32 cellular contexts compared by ENCODE assay signal in the genomic region with DNA sequence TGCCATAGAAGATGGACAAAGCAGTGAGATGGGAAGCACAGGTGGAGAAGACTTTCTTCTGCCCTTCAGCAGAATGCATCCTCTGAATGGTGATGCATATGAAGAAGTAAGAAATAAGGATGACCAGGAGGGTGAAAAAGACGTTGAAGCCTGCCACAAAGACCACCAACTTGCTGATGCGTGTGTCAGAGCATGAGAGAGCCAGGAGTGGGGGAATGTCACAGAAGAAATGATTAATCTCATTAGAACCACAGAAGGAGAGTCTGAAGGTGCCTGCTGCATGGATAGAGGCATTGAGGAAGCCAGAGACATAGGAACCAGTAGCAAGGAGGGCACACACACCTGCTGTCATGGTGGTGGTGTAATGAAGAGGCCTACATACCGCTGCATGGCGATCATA. TPM values are rescaled to one million over a fixed set of nuclear protein-coding genes. Genes with fewer than 3 reads are reported as not detected.
"Had no signal": no experiment of that assay in that cellular context is flagged by ENCODE, and none has a peak within 500 bp of the region (broad histone marks: within the 10 kb centered on the region; RNA-seq: fewer than 3 reads in every experiment).

No MANE protein-coding gene starts in this region.

- H3K36me3 ChIP-seq: esophagus muscularis mucosa, heart left ventricle, sigmoid colon, transverse colon had no signal

- H3K4me3 ChIP-seq: esophagus muscularis mucosa, heart left ventricle, psoas muscle, sigmoid colon, testis, transverse colon had no signal

- H3K36me3 Mint-ChIP-seq: activated naive CD4-positive, alpha-beta T cell treated with anti-CD3 and anti-CD28 coated beads, Interleukin-2, amount 10 ng/mL, durations not matched to agents 7 days and 5 days; mesothelial cell of epicardium; naive B cell had no signal

- H3K4me1 Mint-ChIP-seq: activated naive CD4-positive, alpha-beta T cell treated with anti-CD3 and anti-CD28 coated beads, Interleukin-2, amount 10 ng/mL, durations not matched to agents 7 days and 5 days; central memory CD8-positive, alpha-beta T cell; immature natural killer cell; mesothelial cell of epicardium; stimulated activated effector memory CD8-positive, alpha-beta T cell treated with anti-CD3 and anti-CD28 coated beads, Interleukin-12 subunit alpha, Interleukin-12 subunit beta, amount 100 ng/mL, for 72 hours; T-cell had no signal

- H3K27me3 ChIP-seq: esophagus muscularis mucosa, foreskin keratinocyte, heart left ventricle, sigmoid colon, testis, transverse colon had no signal

- H3K4me3 Mint-ChIP-seq: activated naive CD4-positive, alpha-beta T cell treated with anti-CD3 and anti-CD28 coated beads, Interleukin-2, amount 10 ng/mL, durations not matched to agents 7 days and 5 days; activated T-helper 1 cell treated with anti-CD3 and anti-CD28 coated beads, Interleukin-12 subunit alpha, Interleukin-12 subunit beta, Interleukin-2, Interleukin-4 antibody, amounts not matched to agents 30 ng/mL and 10 ng/mL and 1 ng/mL, durations not matched to agents 14 hours and 24 hours and 36 hours; central memory CD8-positive, alpha-beta T cell; dendritic cell treated with granulocyte-macrophage colony-stimulating factor and Interleukin-4, amounts not matched to agents 40 ng/mL and 50 ng/mL, for 4 days; immature natural killer cell; mesothelial cell of epicardium; stimulated activated effector memory CD8-positive, alpha-beta T cell treated with anti-CD3 and anti-CD28 coated beads, Interleukin-12 subunit alpha, Interleukin-12 subunit beta, amount 100 ng/mL, for 72 hours; T-cell; T-helper 2 cell treated with Interferon-gamma antibody and Interleukin-4, amounts not matched to agents 5 μg/mL and 100 μg/mL, for 36 hours had no signal

- H3K27ac ChIP-seq: esophagus muscularis mucosa, foreskin keratinocyte, heart left ventricle, parathyroid adenoma, psoas muscle, sigmoid colon, testis, transverse colon had no signal

- H3K27ac Mint-ChIP-seq: activated naive CD4-positive, alpha-beta T cell treated with anti-CD3 and anti-CD28 coated beads, Interleukin-2, amount 10 ng/mL, durations not matched to agents 7 days and 5 days; activated T-helper 1 cell treated with anti-CD3 and anti-CD28 coated beads, Interleukin-12 subunit alpha, Interleukin-12 subunit beta, Interleukin-2, Interleukin-4 antibody, amounts not matched to agents 30 ng/mL and 10 ng/mL and 1 ng/mL, durations not matched to agents 14 hours and 24 hours and 36 hours; dendritic cell treated with granulocyte-macrophage colony-stimulating factor and Interleukin-4, amounts not matched to agents 40 ng/mL and 50 ng/mL, for 4 days; immature natural killer cell; mesothelial cell of epicardium; stimulated activated effector memory CD8-positive, alpha-beta T cell treated with anti-CD3 and anti-CD28 coated beads, Interleukin-12 subunit alpha, Interleukin-12 subunit beta, amount 100 ng/mL, for 72 hours; T-cell; T-helper 2 cell treated with Interferon-gamma antibody and Interleukin-4, amounts not matched to agents 5 μg/mL and 100 μg/mL, for 36 hours had no signal

- ATAC-seq: foreskin keratinocyte; heart left ventricle; psoas muscle; stimulated activated effector memory CD8-positive, alpha-beta T cell treated with anti-CD3 and anti-CD28 coated beads, Interleukin-12 subunit alpha, Interleukin-12 subunit beta, amount 100 ng/mL, for 72 hours; T-cell had no signal

- H3K27me3 Mint-ChIP-seq: activated B cell treated with CpG ODN at 0.5 μM for 24 hours; activated naive CD4-positive, alpha-beta T cell treated with anti-CD3 and anti-CD28 coated beads, Interleukin-2, amount 10 ng/mL, durations not matched to agents 7 days and 5 days; central memory CD8-positive, alpha-beta T cell; T-cell had no signal

- H3K9ac ChIP-seq: parathyroid adenoma had no signal

- DNase-seq: activated B cell treated with CpG ODN at 0.5 μM for 24 hours; activated CD4-positive, alpha-beta T cell treated with anti-CD3 and anti-CD28 coated beads, Interleukin-2, amount 50 U/mL, for 4 hours; activated CD8-positive, alpha-beta memory T cell treated with anti-CD3 and anti-CD28 coated beads, Interleukin-2, amount 50 U/mL, for 4 hours; activated gamma-delta T cell; activated naive CD4-positive, alpha-beta T cell treated with anti-CD3 and anti-CD28 coated beads, Interleukin-2, amount 10 ng/mL, durations not matched to agents 7 days and 5 days; activated T-cell treated with anti-CD3 and anti-CD28 coated beads, Interleukin-2, amount 50 U/mL, for 1 hour; amygdala; foreskin keratinocyte; heart left ventricle; hypothalamus; immature natural killer cell; naive B cell; nucleus accumbens; psoas muscle; sigmoid colon; small intestine; stimulated activated CD4-positive, alpha-beta T cell treated with anti-CD3 and anti-CD28 coated beads, Interleukin-4, amount 100 ng/mL, for 24 hours; T-cell; testis; transverse colon had no signal

- H3K4me1 ChIP-seq: esophagus muscularis mucosa, foreskin keratinocyte, heart left ventricle, parathyroid adenoma, psoas muscle, sigmoid colon, testis, transverse colon had no signal

- H3K9me3 Mint-ChIP-seq: activated B cell treated with CpG ODN at 0.5 μM for 24 hours; activated naive CD4-positive, alpha-beta T cell treated with anti-CD3 and anti-CD28 coated beads, Interleukin-2, amount 10 ng/mL, durations not matched to agents 7 days and 5 days; activated T-helper 1 cell treated with anti-CD3 and anti-CD28 coated beads, Interleukin-12 subunit alpha, Interleukin-12 subunit beta, Interleukin-2, Interleukin-4 antibody, amounts not matched to agents 30 ng/mL and 10 ng/mL and 1 ng/mL, durations not matched to agents 14 hours and 24 hours and 36 hours; central memory CD8-positive, alpha-beta T cell; dendritic cell treated with granulocyte-macrophage colony-stimulating factor and Interleukin-4, amounts not matched to agents 40 ng/mL and 50 ng/mL, for 4 days; immature natural killer cell; mesothelial cell of epicardium; stimulated activated effector memory CD8-positive, alpha-beta T cell treated with anti-CD3 and anti-CD28 coated beads, Interleukin-12 subunit alpha, Interleukin-12 subunit beta, amount 100 ng/mL, for 72 hours; T-cell; T-helper 2 cell treated with Interferon-gamma antibody and Interleukin-4, amounts not matched to agents 5 μg/mL and 100 μg/mL, for 36 hours had no signal

- H2AFZ ChIP-seq: parathyroid adenoma had no signal

- H3K9me3 ChIP-seq: esophagus muscularis mucosa, heart left ventricle, psoas muscle, sigmoid colon, testis, transverse colon had no signal

RNA-seq across cellular contexts. Expression of a gene that starts 0.6 kb away (rescaled TPM):
- total RNA-seq: activated T-helper 1 cell treated with anti-CD3 and anti-CD28 coated beads, Interleukin-12 subunit alpha, Interleukin-12 subunit beta, Interleukin-2, Interleukin-4 antibody, amounts not matched to agents 30 ng/mL and 10 ng/mL and 1 ng/mL, durations not matched to agents 14 hours and 24 hours and 36 hours; bronchial epithelial cell; esophagus muscularis mucosa; foreskin keratinocyte; heart left ventricle; kidney epithelial cell; lower leg skin; mesothelial cell of epicardium; psoas muscle; transverse colon had no signal
- polyA plus RNA-seq: foreskin keratinocyte, heart left ventricle, immature natural killer cell, neural cell, psoas muscle, sigmoid colon, small intestine had no signal
